ENCODE assay signal across 8 cellular contexts in genomic region chr5:119411291-119411934, GRCh38. TPM values are rescaled to one million over a fixed set of nuclear protein-coding genes. Genes with fewer than 3 reads are reported as not detected.
DNase-seq lines count a peak whose midpoint lies in the region; ATAC-seq and TF ChIP-seq lines count a peak whose summit lies in the region.

No MANE protein-coding gene starts in this region.

- peak overlapping the region; percentile 19 for H3K27ac ChIP-seq in layer of hippocampus (ENCODE audit: low read depth, low read length)

- H3K27me3 ChIP-seq in layer of hippocampus (ENCODE audit: control insufficient read depth, insufficient read depth, low read length), result no peaks in the 10 kb centered on the region

- no peaks in the 10 kb centered on the region for H3K36me3 Mint-ChIP-seq in type B pancreatic cell

- ATAC-seq in HG03135 (IDR thresholded peaks at IDR 0.05; ENCODE audit: unreplicated experiment), result peak; percentile 13

- H3K27ac Mint-ChIP-seq in type B pancreatic cell, result peak overlapping the region; percentile 82

- POLR2A ChIA-PET in AG04449 (lab: Yijun Ruan, JAX), result interaction anchor here (0.9 to 1.9 kb wide), 2 partner anchors 109 to 423 kb away, joined by 4 to 5 read pairs; partner anchors contain the start of gene DTWD2

- H3K27me3 Mint-ChIP-seq in type B pancreatic cell, result no peaks in the 10 kb centered on the region

- DNase-seq in AG04449 (ENCODE audit: low read depth, low spot score) (no peak), amniotic epithelial cell (ENCODE audit: low read depth) (peak; percentile 73), type B pancreatic cell (ENCODE audit: extremely low spot score, unreplicated experiment) (no peak), midbrain (lab: John Stamatoyannopoulos, UW) (no peak), ureter (ENCODE audit: low spot score) (no peak), NCI-H2107 treated with DMSO at 0.1 percent for 48 hours (lab: John Stamatoyannopoulos, UW; ENCODE audit: unreplicated experiment) (no peak)

- H3K9me3 Mint-ChIP-seq in type B pancreatic cell, result no peaks in the 10 kb centered on the region

- TF ChIP-seq CTCF in AG04449 (IDR thresholded peaks at IDR 0.05; ENCODE audit: insufficient read depth, low read length, missing control alignments), result no peak
- no peak for TF ChIP-seq CTCF in type B pancreatic cell (conservative IDR thresholded peaks at IDR 0.05)

- CTCF ChIA-PET in AG04449 (lab: Yijun Ruan, JAX), result interaction anchor here (0.5 to 11.6 kb wide), 68 partner anchors 11 to 488 kb away, joined by 3 to 233 read pairs (median 5); partner anchors contain the start of genes DMXL1, DTWD2 and TNFAIP8

- peak overlapping the region; percentile 62 for H3K4me3 ChIP-seq in AG04449 (ENCODE audit: low read depth, low read length)

- peaks cover 12% of the 10 kb centered on the region for H3K4me1 Mint-ChIP-seq in type B pancreatic cell (ENCODE audit: unreplicated experiment)

- peak overlapping the region; percentile 91 for H3K4me3 Mint-ChIP-seq in type B pancreatic cell

RNA-seq across cellular contexts. Expression of gene HSD17B4, which starts 40.9 kb away (rescaled TPM):
- 184 and 204 TPM in 2 replicates for total RNA-seq in type B pancreatic cell (ENCODE audit: low replicate concordance)
- 438 TPM for total RNA-seq in ureter

RNA-seq across cellular contexts. Expression of gene TNFAIP8, which starts 55.6 kb away (rescaled TPM):
- 11.8 and 17.3 TPM in 2 replicates for total RNA-seq in type B pancreatic cell (ENCODE audit: low replicate concordance)
- total RNA-seq in ureter, result 25.3 TPM
